15 cellular contexts compared by ENCODE assay signal in the genomic region with DNA sequence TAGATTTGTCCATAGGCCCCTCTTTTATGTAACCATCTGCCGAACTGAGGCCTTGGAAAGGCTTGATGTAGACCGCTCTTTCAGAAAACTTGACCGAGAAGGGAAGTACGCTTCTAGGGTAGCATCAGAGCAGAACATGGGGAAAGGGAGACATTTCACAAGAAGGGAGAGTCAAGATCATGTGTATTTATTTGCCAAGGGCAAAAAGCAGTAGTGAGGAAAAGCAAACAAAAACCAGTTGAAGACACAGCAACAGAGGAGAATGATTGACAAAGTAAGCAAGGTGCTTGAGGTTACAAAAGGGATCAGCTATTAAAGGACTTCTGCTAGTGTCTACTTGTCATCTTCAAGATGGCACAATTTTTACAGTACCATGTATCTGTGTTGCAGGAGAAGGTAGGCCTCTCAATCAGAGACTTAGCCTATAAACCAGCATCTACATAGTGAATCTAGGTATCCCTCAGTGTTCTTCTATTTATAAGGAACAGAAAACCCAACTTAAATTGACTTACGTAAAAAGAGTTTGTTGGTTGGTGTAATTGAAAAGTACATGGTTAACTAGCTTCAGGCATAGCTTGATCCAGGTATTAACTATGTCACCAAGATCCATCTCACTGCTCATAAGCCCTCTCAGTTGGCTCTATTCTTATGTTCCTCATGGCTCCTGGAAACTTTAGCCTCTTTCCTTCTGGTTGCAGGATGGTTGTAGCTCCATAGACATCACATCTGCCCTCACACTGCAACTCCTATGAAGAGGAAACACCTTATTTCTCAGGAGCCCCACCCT.
DNase-seq lines count a peak whose midpoint lies in the region; ATAC-seq, FAIRE-seq and TF ChIP-seq lines count a peak whose summit lies in the region.
"Had no signal": no experiment of that assay in that cellular context is flagged by ENCODE, and none has a peak within 500 bp of the region (broad histone marks: within the 10 kb centered on the region; RNA-seq: fewer than 3 reads in every experiment).

No MANE protein-coding gene starts in this region.

- no peak overlapping the region for H3K4me3 Mint-ChIP-seq in nephron progenitor cell
- H3K4me3 Mint-ChIP-seq in CD4-positive, alpha-beta memory T cell: no peak overlapping the region
- H3K4me3 Mint-ChIP-seq: CD4-positive, CD25-positive, alpha-beta regulatory T cell; GM23338; IgD-negative memory B cell had no signal

- H3K4me2 ChIP-seq in A549 (peak overlapping the region; percentile 19; the same call in 2 of the 3 replicates), mesendoderm (ENCODE audit: low read length) (no peak overlapping the region)
- H3K4me2 ChIP-seq: BLaER1, GM23338 had no signal

- no peak overlapping the region for H2BK5ac ChIP-seq in mesendoderm (ENCODE audit: low read length)

- H3K36me3 ChIP-seq in CD4-positive, alpha-beta memory T cell (ENCODE audit: insufficient read depth, low read length): no peaks in the 10 kb centered on the region
- no peaks in the 10 kb centered on the region for H3K36me3 ChIP-seq in mesendoderm (ENCODE audit: control insufficient read depth, insufficient read depth, low read length)
- H3K36me3 ChIP-seq: BLaER1 had no signal

- CTCF ChIA-PET in A549 (lab: Yijun Ruan, JAX): interaction anchor here (1.3 kb wide), 1 partner anchor 226 kb away, joined by 4 read pairs; no protein-coding TSS in a partner anchor
- CTCF ChIA-PET in CD4-positive, alpha-beta memory T cell (lab: Charles Lee; ENCODE audit: partially characterized antibody): no interaction called here

- peak overlapping the region; percentile 51 for H3K27ac Mint-ChIP-seq in nephron progenitor cell
- no peak overlapping the region for H3K27ac Mint-ChIP-seq in CD4-positive, alpha-beta memory T cell
- H3K27ac Mint-ChIP-seq: CD4-positive, CD25-positive, alpha-beta regulatory T cell; GM23338; IgD-negative memory B cell had no signal

- TF ChIP-seq EP300 in A549 (IDR thresholded peaks at IDR 0.05): no peak

- WGBS in A549 (ENCODE audit: missing lambda C conversion rate): 96% methylated on average over 5 of the region's 5 CpGs
- no CpG with 5 or more reads among the region's 5 CpGs for WGBS in mesendoderm (ENCODE audit: extremely low coverage, insufficient coverage, low lambda C conversion rate)

- DNase-seq in A549 (ENCODE audit: low read depth in 1 of 2, low spot score in 1 of 2) (peak in 1 of 2 experiments; percentile 16), MV-4-11 (lab: John Stamatoyannopoulos, UW) (peak; percentile 34), left colon (no peak), nephron progenitor cell (no peak), mesendoderm (no peak)
- no peak for DNase-seq in CD4-positive, alpha-beta memory T cell
- no peak for DNase-seq in stimulated activated CD4-positive, alpha-beta T cell treated with anti-CD3 and anti-CD28 coated beads, Interleukin-4, amount 100 ng/mL, for 24 hours
- DNase-seq: Calu3; CD4-positive, CD25-positive, alpha-beta regulatory T cell; DMS 273 treated with DMSO at 0.1 percent for 48 hours; H7 had no signal

- no peak overlapping the region for H3K27ac ChIP-seq in A549
- H3K27ac ChIP-seq in CD4-positive, alpha-beta memory T cell (ENCODE audit: low read depth, low read length): no peak overlapping the region
- H3K27ac ChIP-seq in mesendoderm (ENCODE audit: low read depth, low read length): no peak overlapping the region
- H3K27ac ChIP-seq: BLaER1 had no signal

- H3K27me3 Mint-ChIP-seq in nephron progenitor cell (ENCODE audit: low read depth, poor library complexity): peaks cover 15% of the 10 kb centered on the region
- H3K27me3 Mint-ChIP-seq in CD4-positive, alpha-beta memory T cell: no peaks in the 10 kb centered on the region
- H3K27me3 Mint-ChIP-seq: CD4-positive, CD25-positive, alpha-beta regulatory T cell; IgD-negative memory B cell had no signal

- H3K18ac ChIP-seq in mesendoderm (ENCODE audit: low read length): no peak overlapping the region

- intact Hi-C loops in left colon (cut with DNase I, micrococcal nuclease): no loop called here
- intact Hi-C loops in CD4-positive, alpha-beta memory T cell (cut with micrococcal nuclease): no loop called here

- TF ChIP-seq POLR2A in A549 (IDR thresholded peaks at IDR 0.05; ENCODE audit: low read length): no peak

- no peaks in the 10 kb centered on the region for H3K79me2 ChIP-seq in mesendoderm (ENCODE audit: control insufficient read depth, insufficient read depth, low read length)

- H2BK15ac ChIP-seq in mesendoderm (replicated peaks; ENCODE audit: low read depth): no peak overlapping the region

- peaks cover 7% of the 10 kb centered on the region; the same call in 2 of the 3 replicates for H3K4me1 ChIP-seq in A549
- no peaks in the 10 kb centered on the region for H3K4me1 ChIP-seq in CD4-positive, alpha-beta memory T cell (ENCODE audit: insufficient read depth, low read length)
- no peaks in the 10 kb centered on the region for H3K4me1 ChIP-seq in mesendoderm (ENCODE audit: control insufficient read depth, low read depth, low read length)

- H4K5ac ChIP-seq in mesendoderm (ENCODE audit: low read length): no peak overlapping the region

- H3K4me3 ChIP-seq in A549 (no peak overlapping the region), mesendoderm (ENCODE audit: low read length) (no peak overlapping the region)
- no peak overlapping the region for H3K4me3 ChIP-seq in CD4-positive, alpha-beta memory T cell (ENCODE audit: low read length in 2 of 2)
- H3K4me3 ChIP-seq: BLaER1, GM12878, GM23338 had no signal

- H2AK5ac ChIP-seq in mesendoderm (ENCODE audit: low read length): no peak overlapping the region

- H3K4me1 Mint-ChIP-seq in nephron progenitor cell: peaks cover 59% of the 10 kb centered on the region
- no peaks in the 10 kb centered on the region for H3K4me1 Mint-ChIP-seq in CD4-positive, alpha-beta memory T cell
- H3K4me1 Mint-ChIP-seq: GM23338 had no signal

- H2BK120ac ChIP-seq in mesendoderm (ENCODE audit: low read depth, low read length): no peak overlapping the region

- TF ChIP-seq CTCF in A549 (IDR thresholded peaks at IDR 0.05): no peak
- TF ChIP-seq CTCF in nephron progenitor cell (IDR thresholded peaks at IDR 0.05): no peak

- no peak overlapping the region for H4K8ac ChIP-seq in mesendoderm (ENCODE audit: low read depth, low read length)

- H3K9ac ChIP-seq in mesendoderm (ENCODE audit: low read length): no peak overlapping the region
- H3K9ac ChIP-seq: BLaER1 had no signal

- H3K9me3 Mint-ChIP-seq in nephron progenitor cell: no peaks in the 10 kb centered on the region
- peaks cover 0 to 2% (median 0%) of the 10 kb centered on the region in 8 donors for H3K9me3 Mint-ChIP-seq in CD4-positive, alpha-beta memory T cell
- H3K9me3 Mint-ChIP-seq: GM23338, IgD-negative memory B cell had no signal

- TF ChIP-seq RAD21 in A549 (conservative IDR thresholded peaks at IDR 0.05 in 1 of 2, IDR thresholded peaks at IDR 0.05 in 1 of 2): no peak

- H3K23ac ChIP-seq in mesendoderm (ENCODE audit: low read length): no peak overlapping the region

- H3K36me3 Mint-ChIP-seq in nephron progenitor cell (ENCODE audit: low read depth): peaks cover 17% of the 10 kb centered on the region
- peaks cover 19 to 35% of the 10 kb centered on the region in 2 donors for H3K36me3 Mint-ChIP-seq in CD4-positive, alpha-beta memory T cell
- H3K36me3 Mint-ChIP-seq: IgD-negative memory B cell had no signal

- H3K79me1 ChIP-seq in mesendoderm (ENCODE audit: low read length): no peaks in the 10 kb centered on the region

- no peaks in the 10 kb centered on the region for H3K27me3 ChIP-seq in CD4-positive, alpha-beta memory T cell (ENCODE audit: insufficient read depth, low read length)
- H3K27me3 ChIP-seq in mesendoderm (ENCODE audit: insufficient read depth, low read length, poor library complexity): no peaks in the 10 kb centered on the region
- H3K27me3 ChIP-seq: BLaER1 had no signal

- ATAC-seq in A549 (no peak), left colon (peak; percentile 50)
- ATAC-seq: GM12878, GM23338 had no signal

- no peaks in the 10 kb centered on the region for H3K9me3 ChIP-seq in A549
- H3K9me3 ChIP-seq in CD4-positive, alpha-beta memory T cell (ENCODE audit: control insufficient read depth in 1 of 2, low read length in 2 of 2): no peaks in the 10 kb centered on the region
- H3K9me3 ChIP-seq: BLaER1 had no signal

- POLR2A ChIA-PET in A549 (lab: Yijun Ruan, JAX): no interaction called here
- POLR2A ChIA-PET in CD4-positive, alpha-beta memory T cell (lab: Charles Lee; ENCODE audit: partially characterized antibody): no interaction called here

- no peak overlapping the region for H3K56ac ChIP-seq in mesendoderm (ENCODE audit: low read length)

- peak; percentile 79 for FAIRE-seq in A549 (lab: Jason Lieb, UNC)
- FAIRE-seq: GM12878 had no signal

- H3K4ac ChIP-seq in mesendoderm (ENCODE audit: low read depth, low read length): no peak overlapping the region

TF ChIP-seq in A549, 52 proteins besides CTCF, POLR2A, EP300 and RAD21:
- TF ChIP-seq EHMT2 (IDR thresholded peaks at IDR 0.05; ENCODE audit: low read depth) (no peak), CHD2 (IDR thresholded peaks at IDR 0.05; ENCODE audit: low read length, partially characterized antibody) (no peak), NR3C1 (IDR thresholded peaks at IDR 0.05) (no peak), HOXB5 (CRISPR knock-in tag; IDR thresholded peaks at IDR 0.05) (no peak), CEBPB (IDR thresholded peaks at IDR 0.05) (no peak), CBX8 (IDR thresholded peaks at IDR 0.05) (no peak), HOXB13 (CRISPR knock-in tag; IDR thresholded peaks at IDR 0.05; ENCODE audit: low read depth) (no peak), KDM5A (IDR thresholded peaks at IDR 0.05) (no peak), FOSB (CRISPR knock-in tag; IDR thresholded peaks at IDR 0.05) (no peak)
- TF ChIP-seq, protein P1, sequence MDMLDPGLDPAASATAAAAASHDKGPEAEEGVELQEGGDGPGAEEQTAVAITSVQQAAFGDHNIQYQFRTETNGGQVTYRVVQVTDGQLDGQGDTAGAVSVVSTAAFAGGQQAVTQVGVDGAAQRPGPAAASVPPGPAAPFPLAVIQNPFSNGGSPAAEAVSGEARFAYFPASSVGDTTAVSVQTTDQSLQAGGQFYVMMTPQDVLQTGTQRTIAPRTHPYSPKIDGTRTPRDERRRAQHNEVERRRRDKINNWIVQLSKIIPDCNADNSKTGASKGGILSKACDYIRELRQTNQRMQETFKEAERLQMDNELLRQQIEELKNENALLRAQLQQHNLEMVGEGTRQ (IDR thresholded peaks at IDR 0.05): no peak
